ENCODE assay signal across 1 cellular context in the genomic region with DNA sequence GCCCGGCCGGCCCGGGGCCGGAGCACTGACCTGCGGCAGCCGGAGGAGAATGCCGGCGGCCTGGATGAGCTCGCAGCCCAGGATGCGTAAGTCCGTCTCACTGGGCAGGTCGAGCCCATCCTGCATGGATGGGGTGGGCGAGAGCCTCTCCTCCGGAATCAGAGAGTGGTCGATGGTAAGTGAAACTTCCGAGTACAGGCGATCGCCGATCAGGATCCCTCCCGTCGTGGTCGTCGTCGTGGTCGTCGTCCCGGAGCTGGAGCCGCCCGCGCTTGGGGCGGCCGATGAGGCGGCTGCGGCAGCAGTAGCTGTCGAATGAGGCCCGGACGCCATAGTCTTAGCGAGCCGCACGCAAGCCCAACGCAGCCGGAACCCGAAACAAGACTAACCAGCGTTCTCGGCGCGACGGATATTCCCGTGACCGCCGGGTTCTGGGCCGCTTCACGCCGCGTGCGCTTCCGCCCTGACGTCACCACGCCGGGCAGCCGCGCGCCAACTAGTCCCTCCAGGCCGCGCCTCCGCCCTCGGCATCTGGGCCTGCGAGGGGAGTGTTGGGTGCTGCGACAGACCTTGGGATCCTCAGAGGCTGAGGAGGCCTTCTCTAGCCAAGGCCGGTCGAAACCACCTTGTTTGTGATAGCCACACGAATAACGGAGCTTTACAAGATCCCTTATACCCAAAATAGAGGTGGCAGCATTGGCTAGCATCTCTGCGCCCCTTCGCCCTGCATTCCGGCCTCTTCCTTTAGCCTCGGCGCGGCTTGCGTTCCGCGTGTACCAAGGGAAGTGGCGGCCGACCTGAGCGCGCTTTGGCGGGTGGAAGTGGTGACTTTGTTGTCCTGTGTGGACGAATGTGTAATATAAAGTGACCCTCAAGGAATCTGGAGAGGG.
TF ChIP-seq lines count a peak whose summit lies in the region.

A gene (minus strand): TSS at position 386 of the 890 bp plus-strand sequence. CDS start 53 bp downstream, at position 333.

TF ChIP-seq in K562, 482 proteins besides CTCF, POLR2A, EP300 and RAD21 (continued from another document and continues in another):
- TF ChIP-seq, protein P1, sequence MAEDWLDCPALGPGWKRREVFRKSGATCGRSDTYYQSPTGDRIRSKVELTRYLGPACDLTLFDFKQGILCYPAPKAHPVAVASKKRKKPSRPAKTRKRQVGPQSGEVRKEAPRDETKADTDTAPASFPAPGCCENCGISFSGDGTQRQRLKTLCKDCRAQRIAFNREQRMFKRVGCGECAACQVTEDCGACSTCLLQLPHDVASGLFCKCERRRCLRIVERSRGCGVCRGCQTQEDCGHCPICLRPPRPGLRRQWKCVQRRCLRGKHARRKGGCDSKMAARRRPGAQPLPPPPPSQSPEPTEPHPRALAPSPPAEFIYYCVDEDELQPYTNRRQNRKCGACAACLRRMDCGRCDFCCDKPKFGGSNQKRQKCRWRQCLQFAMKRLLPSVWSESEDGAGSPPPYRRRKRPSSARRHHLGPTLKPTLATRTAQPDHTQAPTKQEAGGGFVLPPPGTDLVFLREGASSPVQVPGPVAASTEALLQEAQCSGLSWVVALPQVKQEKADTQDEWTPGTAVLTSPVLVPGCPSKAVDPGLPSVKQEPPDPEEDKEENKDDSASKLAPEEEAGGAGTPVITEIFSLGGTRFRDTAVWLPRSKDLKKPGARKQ (CRISPR knock-in tag; IDR thresholded peaks at IDR 0.05) = no peak
- TF ChIP-seq CHD2 (IDR thresholded peaks at IDR 0.05; ENCODE audit: low read depth, low read length) = peak; percentile 92
- peak; percentile 48 for TF ChIP-seq ARID1B (IDR thresholded peaks at IDR 0.05)
- TF ChIP-seq GATAD2B (IDR thresholded peaks at IDR 0.05; ENCODE audit: borderline replicate concordance) = peak; percentile 90
- no peak for TF ChIP-seq EWSR1 (IDR thresholded peaks at IDR 0.05; ENCODE audit: borderline replicate concordance, low read depth, partially characterized antibody)
- TF ChIP-seq EHMT2 (IDR thresholded peaks at IDR 0.05) = no peak
- no peak for TF ChIP-seq ZNF717 (CRISPR knock-in tag; IDR thresholded peaks at IDR 0.05)
- TF ChIP-seq, protein P2, sequence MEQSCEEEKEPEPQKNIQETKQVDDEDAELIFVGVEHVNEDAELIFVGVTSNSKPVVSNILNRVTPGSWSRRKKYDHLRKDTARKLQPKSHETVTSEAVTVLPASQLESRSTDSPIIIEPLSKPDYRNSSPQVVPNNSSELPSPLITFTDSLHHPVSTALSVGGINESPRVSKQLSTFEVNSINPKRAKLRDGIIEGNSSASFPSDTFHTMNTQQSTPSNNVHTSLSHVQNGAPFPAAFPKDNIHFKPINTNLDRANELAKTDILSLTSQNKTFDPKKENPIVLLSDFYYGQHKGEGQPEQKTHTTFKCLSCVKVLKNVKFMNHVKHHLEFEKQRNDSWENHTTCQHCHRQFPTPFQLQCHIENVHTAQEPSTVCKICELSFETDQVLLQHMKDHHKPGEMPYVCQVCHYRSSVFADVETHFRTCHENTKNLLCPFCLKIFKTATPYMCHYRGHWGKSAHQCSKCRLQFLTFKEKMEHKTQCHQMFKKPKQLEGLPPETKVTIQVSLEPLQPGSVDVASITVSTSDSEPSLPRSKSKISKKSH (CRISPR knock-in tag; IDR thresholded peaks at IDR 0.05) = no peak
- no peak for TF ChIP-seq CBX5 (IDR thresholded peaks at IDR 0.05; ENCODE audit: borderline replicate concordance, low read depth)
- TF ChIP-seq ZNF644 (tag; IDR thresholded peaks at IDR 0.05; ENCODE audit: low read depth) = peak; percentile 56
- TF ChIP-seq SP1 (CRISPR knock-in tag; IDR thresholded peaks at IDR 0.05) = peak; percentile 98
- no peak for TF ChIP-seq ZNF79 (CRISPR knock-in tag; IDR thresholded peaks at IDR 0.05; ENCODE audit: low read depth)
- peak; percentile 81 for TF ChIP-seq NR1H2 (CRISPR knock-in tag; IDR thresholded peaks at IDR 0.05)
- TF ChIP-seq HMG20A (CRISPR knock-in tag; conservative IDR thresholded peaks at IDR 0.05) = no peak
- TF ChIP-seq, protein P3, sequence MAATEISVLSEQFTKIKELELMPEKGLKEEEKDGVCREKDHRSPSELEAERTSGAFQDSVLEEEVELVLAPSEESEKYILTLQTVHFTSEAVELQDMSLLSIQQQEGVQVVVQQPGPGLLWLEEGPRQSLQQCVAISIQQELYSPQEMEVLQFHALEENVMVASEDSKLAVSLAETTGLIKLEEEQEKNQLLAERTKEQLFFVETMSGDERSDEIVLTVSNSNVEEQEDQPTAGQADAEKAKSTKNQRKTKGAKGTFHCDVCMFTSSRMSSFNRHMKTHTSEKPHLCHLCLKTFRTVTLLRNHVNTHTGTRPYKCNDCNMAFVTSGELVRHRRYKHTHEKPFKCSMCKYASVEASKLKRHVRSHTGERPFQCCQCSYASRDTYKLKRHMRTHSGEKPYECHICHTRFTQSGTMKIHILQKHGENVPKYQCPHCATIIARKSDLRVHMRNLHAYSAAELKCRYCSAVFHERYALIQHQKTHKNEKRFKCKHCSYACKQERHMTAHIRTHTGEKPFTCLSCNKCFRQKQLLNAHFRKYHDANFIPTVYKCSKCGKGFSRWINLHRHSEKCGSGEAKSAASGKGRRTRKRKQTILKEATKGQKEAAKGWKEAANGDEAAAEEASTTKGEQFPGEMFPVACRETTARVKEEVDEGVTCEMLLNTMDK (IDR thresholded peaks at IDR 0.05; ENCODE audit: borderline replicate concordance, insufficient read depth, low read depth, low read length, poor library complexity, severe bottlenecking) = peak; percentile 4
- TF ChIP-seq TGIF2 (CRISPR knock-in tag; IDR thresholded peaks at IDR 0.05) = peak; percentile 93; the same call in 1 of the 2 replicates
- peak; percentile 98 for TF ChIP-seq CREB1 (IDR thresholded peaks at IDR 0.05)
- peak; percentile 99 for TF ChIP-seq CREB1 (CRISPR knock-in tag; IDR thresholded peaks at IDR 0.05)
- TF ChIP-seq, protein P4, sequence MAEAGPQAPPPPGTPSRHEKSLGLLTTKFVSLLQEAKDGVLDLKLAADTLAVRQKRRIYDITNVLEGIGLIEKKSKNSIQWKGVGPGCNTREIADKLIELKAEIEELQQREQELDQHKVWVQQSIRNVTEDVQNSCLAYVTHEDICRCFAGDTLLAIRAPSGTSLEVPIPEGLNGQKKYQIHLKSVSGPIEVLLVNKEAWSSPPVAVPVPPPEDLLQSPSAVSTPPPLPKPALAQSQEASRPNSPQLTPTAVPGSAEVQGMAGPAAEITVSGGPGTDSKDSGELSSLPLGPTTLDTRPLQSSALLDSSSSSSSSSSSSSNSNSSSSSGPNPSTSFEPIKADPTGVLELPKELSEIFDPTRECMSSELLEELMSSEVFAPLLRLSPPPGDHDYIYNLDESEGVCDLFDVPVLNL (CRISPR knock-in tag; IDR thresholded peaks at IDR 0.05; ENCODE audit: low read depth) = peak; percentile 63
- TF ChIP-seq PCBP1 (IDR thresholded peaks at IDR 0.05; ENCODE audit: low read depth, low read length, poor library complexity, severe bottlenecking) = peak; percentile 100
- TF ChIP-seq, protein P5, sequence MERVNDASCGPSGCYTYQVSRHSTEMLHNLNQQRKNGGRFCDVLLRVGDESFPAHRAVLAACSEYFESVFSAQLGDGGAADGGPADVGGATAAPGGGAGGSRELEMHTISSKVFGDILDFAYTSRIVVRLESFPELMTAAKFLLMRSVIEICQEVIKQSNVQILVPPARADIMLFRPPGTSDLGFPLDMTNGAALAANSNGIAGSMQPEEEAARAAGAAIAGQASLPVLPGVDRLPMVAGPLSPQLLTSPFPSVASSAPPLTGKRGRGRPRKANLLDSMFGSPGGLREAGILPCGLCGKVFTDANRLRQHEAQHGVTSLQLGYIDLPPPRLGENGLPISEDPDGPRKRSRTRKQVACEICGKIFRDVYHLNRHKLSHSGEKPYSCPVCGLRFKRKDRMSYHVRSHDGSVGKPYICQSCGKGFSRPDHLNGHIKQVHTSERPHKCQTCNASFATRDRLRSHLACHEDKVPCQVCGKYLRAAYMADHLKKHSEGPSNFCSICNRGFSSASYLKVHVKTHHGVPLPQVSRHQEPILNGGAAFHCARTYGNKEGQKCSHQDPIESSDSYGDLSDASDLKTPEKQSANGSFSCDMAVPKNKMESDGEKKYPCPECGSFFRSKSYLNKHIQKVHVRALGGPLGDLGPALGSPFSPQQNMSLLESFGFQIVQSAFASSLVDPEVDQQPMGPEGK (CRISPR knock-in tag; IDR thresholded peaks at IDR 0.05; ENCODE audit: borderline replicate concordance) = 0 out of 2 replicates have a peak, but pooled peaks have one; percentile 56
- TF ChIP-seq MAZ (CRISPR knock-in tag; conservative IDR thresholded peaks at IDR 0.05 in 1 of 2, IDR thresholded peaks at IDR 0.05 in 1 of 2) = peak; percentile 85 to 97
- peak; percentile 72 to 86; a peak in 2 of 4 replicates for TF ChIP-seq NONO (IDR thresholded peaks at IDR 0.05; ENCODE audit: low read depth in 2 of 2, low read length in 1 of 2)
- TF ChIP-seq MECOM (CRISPR knock-in tag; IDR thresholded peaks at IDR 0.05) = peak; percentile 37; the same call in 1 of the 2 replicates
- peak; percentile 15; the same call in 1 of the 2 replicates for TF ChIP-seq ZEB2 (IDR thresholded peaks at IDR 0.05)
- TF ChIP-seq RBM34 (IDR thresholded peaks at IDR 0.05; ENCODE audit: borderline replicate concordance, insufficient read depth, low read length) = no peak
- TF ChIP-seq ZNF764 (CRISPR knock-in tag; IDR thresholded peaks at IDR 0.05; ENCODE audit: low read depth) = no peak
- TF ChIP-seq SUPT5H (IDR thresholded peaks at IDR 0.05) = peak; percentile 99
- TF ChIP-seq CBX2 (IDR thresholded peaks at IDR 0.05; ENCODE audit: insufficient read depth, low read length, poor library complexity, severe bottlenecking) = no peak
- TF ChIP-seq SLC30A9 (CRISPR knock-in tag; IDR thresholded peaks at IDR 0.05) = no peak
- TF ChIP-seq, protein P6, sequence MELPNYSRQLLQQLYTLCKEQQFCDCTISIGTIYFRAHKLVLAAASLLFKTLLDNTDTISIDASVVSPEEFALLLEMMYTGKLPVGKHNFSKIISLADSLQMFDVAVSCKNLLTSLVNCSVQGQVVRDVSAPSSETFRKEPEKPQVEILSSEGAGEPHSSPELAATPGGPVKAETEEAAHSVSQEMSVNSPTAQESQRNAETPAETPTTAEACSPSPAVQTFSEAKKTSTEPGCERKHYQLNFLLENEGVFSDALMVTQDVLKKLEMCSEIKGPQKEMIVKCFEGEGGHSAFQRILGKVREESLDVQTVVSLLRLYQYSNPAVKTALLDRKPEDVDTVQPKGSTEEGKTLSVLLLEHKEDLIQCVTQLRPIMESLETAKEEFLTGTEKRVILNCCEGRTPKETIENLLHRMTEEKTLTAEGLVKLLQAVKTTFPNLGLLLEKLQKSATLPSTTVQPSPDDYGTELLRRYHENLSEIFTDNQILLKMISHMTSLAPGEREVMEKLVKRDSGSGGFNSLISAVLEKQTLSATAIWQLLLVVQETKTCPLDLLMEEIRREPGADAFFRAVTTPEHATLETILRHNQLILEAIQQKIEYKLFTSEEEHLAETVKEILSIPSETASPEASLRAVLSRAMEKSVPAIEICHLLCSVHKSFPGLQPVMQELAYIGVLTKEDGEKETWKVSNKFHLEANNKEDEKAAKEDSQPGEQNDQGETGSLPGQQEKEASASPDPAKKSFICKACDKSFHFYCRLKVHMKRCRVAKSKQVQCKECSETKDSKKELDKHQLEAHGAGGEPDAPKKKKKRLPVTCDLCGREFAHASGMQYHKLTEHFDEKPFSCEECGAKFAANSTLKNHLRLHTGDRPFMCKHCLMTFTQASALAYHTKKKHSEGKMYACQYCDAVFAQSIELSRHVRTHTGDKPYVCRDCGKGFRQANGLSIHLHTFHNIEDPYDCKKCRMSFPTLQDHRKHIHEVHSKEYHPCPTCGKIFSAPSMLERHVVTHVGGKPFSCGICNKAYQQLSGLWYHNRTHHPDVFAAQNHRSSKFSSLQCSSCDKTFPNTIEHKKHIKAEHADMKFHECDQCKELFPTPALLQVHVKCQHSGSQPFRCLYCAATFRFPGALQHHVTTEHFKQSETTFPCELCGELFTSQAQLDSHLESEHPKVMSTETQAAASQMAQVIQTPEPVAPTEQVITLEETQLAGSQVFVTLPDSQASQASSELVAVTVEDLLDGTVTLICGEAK (IDR thresholded peaks at IDR 0.05) = peak; percentile 88
- TF ChIP-seq, protein P6 (CRISPR knock-in tag; IDR thresholded peaks at IDR 0.05) = peak; percentile 43; the same call in 1 of the 2 replicates
- TF ChIP-seq ZNF184 (CRISPR knock-in tag; IDR thresholded peaks at IDR 0.05) = no peak
- peak in 1 of 2 experiments; percentile 82; a peak in 2 of 4 replicates for TF ChIP-seq RCOR1 (IDR thresholded peaks at IDR 0.05; ENCODE audit: borderline replicate concordance in 1 of 2, low read depth in 2 of 2, low read length in 2 of 2)
- peak; percentile 99 for TF ChIP-seq CCNT2 (IDR thresholded peaks at IDR 0.05; ENCODE audit: borderline replicate concordance, extremely low read depth, insufficient read length, low read depth, low read length)
- TF ChIP-seq, protein P7, sequence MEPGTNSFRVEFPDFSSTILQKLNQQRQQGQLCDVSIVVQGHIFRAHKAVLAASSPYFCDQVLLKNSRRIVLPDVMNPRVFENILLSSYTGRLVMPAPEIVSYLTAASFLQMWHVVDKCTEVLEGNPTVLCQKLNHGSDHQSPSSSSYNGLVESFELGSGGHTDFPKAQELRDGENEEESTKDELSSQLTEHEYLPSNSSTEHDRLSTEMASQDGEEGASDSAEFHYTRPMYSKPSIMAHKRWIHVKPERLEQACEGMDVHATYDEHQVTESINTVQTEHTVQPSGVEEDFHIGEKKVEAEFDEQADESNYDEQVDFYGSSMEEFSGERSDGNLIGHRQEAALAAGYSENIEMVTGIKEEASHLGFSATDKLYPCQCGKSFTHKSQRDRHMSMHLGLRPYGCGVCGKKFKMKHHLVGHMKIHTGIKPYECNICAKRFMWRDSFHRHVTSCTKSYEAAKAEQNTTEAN (CRISPR knock-in tag; IDR thresholded peaks at IDR 0.05) = peak; percentile 95
- no peak for TF ChIP-seq NFIX (CRISPR knock-in tag; IDR thresholded peaks at IDR 0.05; ENCODE audit: low read depth)
